ENCODE assay signal across 8 cellular contexts in the genomic region with DNA sequence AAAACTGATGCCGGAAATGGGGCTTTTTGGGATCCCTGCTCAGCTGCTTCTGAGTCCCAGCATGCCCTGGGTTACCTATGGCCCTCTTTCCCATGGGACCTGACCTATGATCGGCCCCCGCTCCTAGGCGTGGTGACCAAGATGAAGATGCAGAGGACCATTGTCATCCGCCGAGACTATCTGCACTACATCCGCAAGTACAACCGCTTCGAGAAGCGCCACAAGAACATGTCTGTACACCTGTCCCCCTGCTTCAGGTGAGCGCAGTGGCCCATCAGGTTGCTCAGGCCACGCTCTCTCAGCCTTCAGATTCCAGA. TPM values are rescaled to one million over a fixed set of nuclear protein-coding genes. Genes with fewer than 3 reads are reported as not detected.
DNase-seq lines count a peak whose midpoint lies in the region; TF ChIP-seq lines count a peak whose summit lies in the region.

No MANE protein-coding gene starts in this region.

- H3K27me3 Mint-ChIP-seq in chondrocyte (ENCODE audit: low read depth): no peaks in the 10 kb centered on the region

- H2AFZ ChIP-seq in neural cell (ENCODE audit: low read depth, low read length): no peak overlapping the region

- H3K79me2 ChIP-seq in neural cell (replicated peaks; ENCODE audit: insufficient read depth, low read length): peaks cover 20% of the 10 kb centered on the region

- H3K9me3 Mint-ChIP-seq in chondrocyte (ENCODE audit: low read depth): no peaks in the 10 kb centered on the region

- peaks cover 17% of the 10 kb centered on the region for H3K36me3 Mint-ChIP-seq in chondrocyte (ENCODE audit: low read depth)

- peak overlapping the region; percentile 97 for H3K27ac Mint-ChIP-seq in chondrocyte (ENCODE audit: unreplicated experiment)

- peak overlapping the region; percentile 97 for H3K4me2 ChIP-seq in BLaER1
- peak overlapping the region; percentile 94 for H3K4me2 ChIP-seq in neural cell (ENCODE audit: low read length)

- no peak for TF ChIP-seq POLR2A in NB4 (IDR thresholded peaks at IDR 0.05; ENCODE audit: extremely low read depth, insufficient read length)

- TF ChIP-seq EP300 in neural cell (conservative IDR thresholded peaks at IDR 0.05; ENCODE audit: poor library complexity, severe bottlenecking): no peak

- no peaks in the 10 kb centered on the region for H3F3A ChIP-seq in neural cell (ENCODE audit: insufficient read depth, low read length, poor library complexity, severe bottlenecking)

- no peak for TF ChIP-seq RAD21 in neural cell (conservative IDR thresholded peaks at IDR 0.05)

- no peak for TF ChIP-seq CTCF in NB4 (IDR thresholded peaks at IDR 0.05; ENCODE audit: low read depth, low read length)
- no peak for TF ChIP-seq CTCF in chondrocyte (IDR thresholded peaks at IDR 0.05)
- no peak for TF ChIP-seq CTCF in neural cell (IDR thresholded peaks at IDR 0.05; ENCODE audit: poor library complexity, severe bottlenecking)

- DNase-seq in NB4 (ENCODE audit: low read depth): no peak
- no peak for DNase-seq in chondrocyte (ENCODE audit: low spot score)
- no peak for DNase-seq in cerebellar cortex (ENCODE audit: low spot score)
- no peak for DNase-seq in MV-4-11 (lab: John Stamatoyannopoulos, UW)
- DNase-seq in NOMO-1 (lab: John Stamatoyannopoulos, UW; ENCODE audit: unreplicated experiment in 2 of 2): no peak
- no peak for DNase-seq in glomerular visceral epithelial cell (ENCODE audit: extremely low spot score)

- H3K9ac ChIP-seq in BLaER1 (peak overlapping the region; percentile 99), neural cell (ENCODE audit: low read length) (peak overlapping the region; percentile 94)

- H3K9me2 ChIP-seq in neural cell (ENCODE audit: insufficient read depth, low read length): no peaks in the 10 kb centered on the region

- peaks cover 28% of the 10 kb centered on the region for H3K4me1 Mint-ChIP-seq in chondrocyte (ENCODE audit: low read depth)

- peaks cover 41% of the 10 kb centered on the region for H3K36me3 ChIP-seq in BLaER1
- peaks cover 10% of the 10 kb centered on the region for H3K36me3 ChIP-seq in neural cell (ENCODE audit: insufficient read depth, low read length)

- H3K4me3 ChIP-seq in BLaER1 (peak overlapping the region; percentile 83), NB4 (ENCODE audit: low read depth, low read length) (peak overlapping the region; percentile 100), neural cell (ENCODE audit: low read length) (peak overlapping the region; percentile 91)

- H3K27ac ChIP-seq in BLaER1: peak overlapping the region; percentile 99; the same call in 1 of the 2 replicates
- no peak overlapping the region for H3K27ac ChIP-seq in neural cell (ENCODE audit: low read length)

- H3K27me3 ChIP-seq in BLaER1: no peaks in the 10 kb centered on the region
- no peaks in the 10 kb centered on the region for H3K27me3 ChIP-seq in neural cell (ENCODE audit: insufficient read depth, low read depth, low read length)

- H3K9me3 ChIP-seq in BLaER1: no peaks in the 10 kb centered on the region
- H3K9me3 ChIP-seq in neural cell (ENCODE audit: low read length): no peaks in the 10 kb centered on the region

- H4K20me1 ChIP-seq in BLaER1: peaks cover 42% of the 10 kb centered on the region
- H4K20me1 ChIP-seq in neural cell (ENCODE audit: insufficient read depth): no peaks in the 10 kb centered on the region

- peak overlapping the region; percentile 85 for H3K4me3 Mint-ChIP-seq in chondrocyte (ENCODE audit: unreplicated experiment)

- peaks cover 76% of the 10 kb centered on the region for H3K4me1 ChIP-seq in BLaER1

TF ChIP-seq in neural cell, 6 proteins besides CTCF, POLR2A, EP300 and RAD21:
- TF ChIP-seq TAF1 (IDR thresholded peaks at IDR 0.05; ENCODE audit: low read depth) (no peak), SMC3 (conservative IDR thresholded peaks at IDR 0.05; ENCODE audit: poor library complexity) (no peak), EZH2 (IDR thresholded peaks at IDR 0.05; ENCODE audit: borderline replicate concordance, insufficient read depth, low read length, poor library complexity, severe bottlenecking) (no peak), MXI1 (conservative IDR thresholded peaks at IDR 0.05; ENCODE audit: poor library complexity, severe bottlenecking) (no peak)
- TF ChIP-seq, protein P1, sequence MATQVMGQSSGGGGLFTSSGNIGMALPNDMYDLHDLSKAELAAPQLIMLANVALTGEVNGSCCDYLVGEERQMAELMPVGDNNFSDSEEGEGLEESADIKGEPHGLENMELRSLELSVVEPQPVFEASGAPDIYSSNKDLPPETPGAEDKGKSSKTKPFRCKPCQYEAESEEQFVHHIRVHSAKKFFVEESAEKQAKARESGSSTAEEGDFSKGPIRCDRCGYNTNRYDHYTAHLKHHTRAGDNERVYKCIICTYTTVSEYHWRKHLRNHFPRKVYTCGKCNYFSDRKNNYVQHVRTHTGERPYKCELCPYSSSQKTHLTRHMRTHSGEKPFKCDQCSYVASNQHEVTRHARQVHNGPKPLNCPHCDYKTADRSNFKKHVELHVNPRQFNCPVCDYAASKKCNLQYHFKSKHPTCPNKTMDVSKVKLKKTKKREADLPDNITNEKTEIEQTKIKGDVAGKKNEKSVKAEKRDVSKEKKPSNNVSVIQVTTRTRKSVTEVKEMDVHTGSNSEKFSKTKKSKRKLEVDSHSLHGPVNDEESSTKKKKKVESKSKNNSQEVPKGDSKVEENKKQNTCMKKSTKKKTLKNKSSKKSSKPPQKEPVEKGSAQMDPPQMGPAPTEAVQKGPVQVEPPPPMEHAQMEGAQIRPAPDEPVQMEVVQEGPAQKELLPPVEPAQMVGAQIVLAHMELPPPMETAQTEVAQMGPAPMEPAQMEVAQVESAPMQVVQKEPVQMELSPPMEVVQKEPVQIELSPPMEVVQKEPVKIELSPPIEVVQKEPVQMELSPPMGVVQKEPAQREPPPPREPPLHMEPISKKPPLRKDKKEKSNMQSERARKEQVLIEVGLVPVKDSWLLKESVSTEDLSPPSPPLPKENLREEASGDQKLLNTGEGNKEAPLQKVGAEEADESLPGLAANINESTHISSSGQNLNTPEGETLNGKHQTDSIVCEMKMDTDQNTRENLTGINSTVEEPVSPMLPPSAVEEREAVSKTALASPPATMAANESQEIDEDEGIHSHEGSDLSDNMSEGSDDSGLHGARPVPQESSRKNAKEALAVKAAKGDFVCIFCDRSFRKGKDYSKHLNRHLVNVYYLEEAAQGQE (IDR thresholded peaks at IDR 0.05; ENCODE audit: borderline replicate concordance): no peak

RNA-seq across cellular contexts. Expression of a gene that starts 1.5 kb away (rescaled TPM):
- 1,193 to 1,478 TPM (median 1,199 TPM) in 3 replicates for total RNA-seq in chondrocyte
- polyA plus RNA-seq in neural cell: 4,020 and 4,439 TPM in 2 replicates
- 1,703 and 1,963 TPM in 2 replicates for polyA minus RNA-seq in neural cell

RNA-seq across cellular contexts. Expression of a gene that starts 10.3 kb away (rescaled TPM):
- 1,566 to 1,771 TPM (median 1,602 TPM) in 3 replicates for total RNA-seq in chondrocyte
- 2,313 and 2,518 TPM in 2 replicates for polyA plus RNA-seq in neural cell
- polyA minus RNA-seq in neural cell: 1,063 and 1,310 TPM in 2 replicates

RNA-seq across cellular contexts. Expression of a gene that starts 14.7 kb away (rescaled TPM):
- 103 to 112 TPM (median 103 TPM) in 3 replicates for total RNA-seq in chondrocyte
- polyA plus RNA-seq in neural cell: 1.7 TPM in 1 of 2 replicates, not detected in the other
- polyA minus RNA-seq in neural cell: not detected in 2 replicates

RNA-seq across cellular contexts. Expression of a gene that starts 23.7 kb away (rescaled TPM):
- 1.6 to 3.4 TPM (median 1.9 TPM) in 3 replicates for total RNA-seq in chondrocyte
- polyA plus RNA-seq in neural cell: not detected in 2 replicates
- polyA minus RNA-seq in neural cell: not detected in 2 replicates

RNA-seq across cellular contexts. Expression of a gene that starts 30.1 kb away (rescaled TPM):
- total RNA-seq in chondrocyte: 233 to 326 TPM (median 298 TPM) in 3 replicates
- not detected in 2 replicates for polyA plus RNA-seq in neural cell
- not detected in 2 replicates for polyA minus RNA-seq in neural cell
